1 cellular context compared by ENCODE assay signal in genomic region chr7:136245327-136246004, GRCh38.
TF ChIP-seq lines count a peak whose summit lies in the region.

No MANE protein-coding gene starts in this region.

TF ChIP-seq in K562, 482 proteins besides CTCF, POLR2A, EP300 and RAD21 (continued from another document and continues in another):
- TF ChIP-seq RNF219 (CRISPR knock-in tag; IDR thresholded peaks at IDR 0.05) (no peak), RNF2 (IDR thresholded peaks at IDR 0.05) (peak; percentile 93), MECOM (CRISPR knock-in tag; IDR thresholded peaks at IDR 0.05) (peak; percentile 33; the same call in 1 of the 2 replicates), ZNF282 (CRISPR knock-in tag; IDR thresholded peaks at IDR 0.05) (no peak), HDAC2 (IDR thresholded peaks at IDR 0.05) (no peak), ARID3A (IDR thresholded peaks at IDR 0.05; ENCODE audit: borderline replicate concordance, low read depth, low read length) (peak; percentile 79; the same call in 1 of the 2 replicates), ZNF324 (CRISPR knock-in tag; IDR thresholded peaks at IDR 0.05) (no peak), JUND (IDR thresholded peaks at IDR 0.05; ENCODE audit: borderline replicate concordance, low read depth, low read length) (peak; percentile 61), JUND (tag; IDR thresholded peaks at IDR 0.05; ENCODE audit: borderline replicate concordance, low read depth, low read length) (peak; percentile 78; the same call in 2 of the 3 replicates), ZZZ3 (IDR thresholded peaks at IDR 0.05) (no peak), BCOR (IDR thresholded peaks at IDR 0.05) (no peak), DDX20 (tag; IDR thresholded peaks at IDR 0.05; ENCODE audit: low read depth) (no peak), ZBTB33 (CRISPR knock-in tag; IDR thresholded peaks at IDR 0.05) (no peak), SAFB (IDR thresholded peaks at IDR 0.05; ENCODE audit: borderline replicate concordance, low read depth, low read length) (no peak), STAT5A (IDR thresholded peaks at IDR 0.05; ENCODE audit: borderline replicate concordance, low read length) (peak; percentile 90), PHB2 (IDR thresholded peaks at IDR 0.05; ENCODE audit: low read depth) (0 out of 2 replicates have a peak, but pooled peaks have one; percentile 24), ZNF253 (CRISPR knock-in tag; conservative IDR thresholded peaks at IDR 0.05) (no peak), STAT6 (CRISPR knock-in tag; IDR thresholded peaks at IDR 0.05) (no peak), PHTF2 (CRISPR knock-in tag; IDR thresholded peaks at IDR 0.05) (no peak), SMC3 (conservative IDR thresholded peaks at IDR 0.05; ENCODE audit: insufficient read depth, low read depth, low read length) (no peak), ZBTB43 (CRISPR knock-in tag; IDR thresholded peaks at IDR 0.05) (no peak), TAF7 (tag; IDR thresholded peaks at IDR 0.05) (no peak), NCOR1 (IDR thresholded peaks at IDR 0.05) (peak; percentile 79), PTBP1 (IDR thresholded peaks at IDR 0.05; ENCODE audit: low read depth, low read length) (no peak), NEUROD1 (IDR thresholded peaks at IDR 0.05; ENCODE audit: borderline replicate concordance, low read depth, low read length, partially characterized antibody) (no peak), PKNOX1 (IDR thresholded peaks at IDR 0.05) (peak; percentile 70), MNT (conservative IDR thresholded peaks at IDR 0.05) (0 out of 4 replicates have a peak, but pooled peaks of 1 of the 2 experiments have one; percentile 31), ZNF445 (CRISPR knock-in tag; IDR thresholded peaks at IDR 0.05; ENCODE audit: low read depth) (no peak), ATF3 (IDR thresholded peaks at IDR 0.05) (peak; percentile 30; the same call in 1 of the 2 replicates), ATF3 (CRISPR knock-in tag; conservative IDR thresholded peaks at IDR 0.05) (no peak), ZNF766 (CRISPR knock-in tag; conservative IDR thresholded peaks at IDR 0.05) (peak; percentile 60; the same call in 1 of the 2 replicates), ZFP36 (IDR thresholded peaks at IDR 0.05; ENCODE audit: low read depth, low read length, partially characterized antibody) (no peak), ZNF347 (CRISPR knock-in tag; IDR thresholded peaks at IDR 0.05; ENCODE audit: low read depth) (no peak), DACH1 (IDR thresholded peaks at IDR 0.05; ENCODE audit: partially characterized antibody) (no peak), KDM4B (IDR thresholded peaks at IDR 0.05; ENCODE audit: borderline replicate concordance in 2 of 2, low read depth in 1 of 2) (no peak), CREM (IDR thresholded peaks at IDR 0.05; ENCODE audit: low read depth) (peak; percentile 50; the same call in 1 of the 2 replicates), MYNN (IDR thresholded peaks at IDR 0.05) (no peak), MYNN (CRISPR knock-in tag; IDR thresholded peaks at IDR 0.05) (no peak), SIN3B (IDR thresholded peaks at IDR 0.05; ENCODE audit: low read depth) (no peak), CBX8 (IDR thresholded peaks at IDR 0.05; ENCODE audit: borderline replicate concordance, extremely low read depth, low read depth, low read length, poor library complexity, severe bottlenecking) (no peak), ILF3 (IDR thresholded peaks at IDR 0.05; ENCODE audit: borderline replicate concordance) (no peak), MITF (IDR thresholded peaks at IDR 0.05) (no peak), ATF4 (CRISPR knock-in tag; IDR thresholded peaks at IDR 0.05) (no peak; the same call in 1 of the 2 replicates), KLF16 (IDR thresholded peaks at IDR 0.05) (peak; percentile 74), PHF21A (IDR thresholded peaks at IDR 0.05; ENCODE audit: borderline replicate concordance, low read depth) (no peak), EWSR1 (IDR thresholded peaks at IDR 0.05; ENCODE audit: borderline replicate concordance, low read depth, partially characterized antibody) (no peak), IRF2 (CRISPR knock-in tag; IDR thresholded peaks at IDR 0.05) (no peak), ESRRB (CRISPR knock-in tag; IDR thresholded peaks at IDR 0.05; ENCODE audit: borderline replicate concordance) (no peak), ZNF311 (CRISPR knock-in tag; IDR thresholded peaks at IDR 0.05) (no peak)
